14 cellular contexts compared by ENCODE assay signal in genomic region chr5:112907166-112907611, GRCh38. TPM values are rescaled to one million over a fixed set of nuclear protein-coding genes. Genes with fewer than 3 reads are reported as not detected.
DNase-seq lines count a peak whose midpoint lies in the region; ATAC-seq and TF ChIP-seq lines count a peak whose summit lies in the region.
"Had no signal": no experiment of that assay in that cellular context is flagged by ENCODE, and none has a peak within 500 bp of the region (broad histone marks: within the 10 kb centered on the region; RNA-seq: fewer than 3 reads in every experiment).

No MANE protein-coding gene starts in this region.

- peak overlapping the region; percentile 44 for H3K27ac ChIP-seq in neutrophil
- H3K27ac ChIP-seq: coronary artery had no signal

- WGBS in lower leg skin, 2 donors: 50 to 56% methylated on average over 4 of the region's 4 CpGs

- no peak for TF ChIP-seq CTCF in neutrophil (IDR thresholded peaks at IDR 0.05)
- TF ChIP-seq CTCF in lower leg skin (IDR thresholded peaks at IDR 0.05): no peak

- no peak overlapping the region for H3K4me3 Mint-ChIP-seq in central memory CD8-positive, alpha-beta T cell
- H3K4me3 Mint-ChIP-seq: activated naive CD4-positive, alpha-beta T cell treated with anti-CD3 and anti-CD28 coated beads, Interleukin-2, amount 10 ng/mL, durations not matched to agents 7 days and 5 days had no signal

- H3K36me3 Mint-ChIP-seq in central memory CD8-positive, alpha-beta T cell (ENCODE audit: insufficient read depth): peaks cover 33% of the 10 kb centered on the region

- H3K9me3 ChIP-seq in neutrophil: no peaks in the 10 kb centered on the region

- H3K4me3 ChIP-seq in neutrophil (ENCODE audit: low read depth in 1 of 2, low read length in 1 of 2) (no peak overlapping the region), lower leg skin (ENCODE audit: low read depth, poor library complexity, severe bottlenecking) (no peak overlapping the region)
- H3K4me3 ChIP-seq: coronary artery had no signal

- intact Hi-C loops in lower leg skin (cut with DNase I; ENCODE audit: low total_unique reads): no loop called here

- H3K27me3 ChIP-seq in neutrophil: no peaks in the 10 kb centered on the region

- no peak for TF ChIP-seq POLR2A in lower leg skin (IDR thresholded peaks at IDR 0.05)

- peaks cover 42% of the 10 kb centered on the region for H3K36me3 ChIP-seq in neutrophil

- peaks cover 4 to 9% of the 10 kb centered on the region in 2 experiments for H3K4me1 ChIP-seq in neutrophil (ENCODE audit: control insufficient read depth in 1 of 2, insufficient read depth in 1 of 2, low read depth in 1 of 2, low read length in 1 of 2)

- no peak for DNase-seq in central memory CD8-positive, alpha-beta T cell (ENCODE audit: low spot score in 2 of 2)
- DNase-seq in lower leg skin (ENCODE audit: low spot score in 2 of 2): no peak
- DNase-seq in NCI-H128 (lab: John Stamatoyannopoulos, UW; ENCODE audit: unreplicated experiment): no peak
- no peak for DNase-seq in germinal center (ENCODE audit: low spot score)
- DNase-seq: activated CD4-positive, alpha-beta T cell treated with anti-CD3 and anti-CD28 coated beads, Interleukin-2, amount 50 U/mL, for 1 hour; activated naive CD4-positive, alpha-beta T cell treated with anti-CD3 and anti-CD28 coated beads, Interleukin-2, amount 10 ng/mL, durations not matched to agents 7 days and 5 days; NCI-H1436; NCI-H82 had no signal

- peak; percentile 50 for ATAC-seq in GM18858 (IDR thresholded peaks at IDR 0.05; ENCODE audit: unreplicated experiment)
- ATAC-seq in HG02678 (IDR thresholded peaks at IDR 0.05; ENCODE audit: unreplicated experiment): peak; percentile 34
- ATAC-seq in central memory CD8-positive, alpha-beta T cell (replicated peaks; ENCODE audit: extremely low read depth, poor library complexity, severe bottlenecking): no peak
- no peak for ATAC-seq in GM19455 (IDR thresholded peaks at IDR 0.05; ENCODE audit: unreplicated experiment)
- ATAC-seq: SK-N-SH treated with all-trans-retinoic acid at 6 μM for 48 hours had no signal

- H3K9me3 Mint-ChIP-seq in central memory CD8-positive, alpha-beta T cell: no peaks in the 10 kb centered on the region
- H3K9me3 Mint-ChIP-seq: activated naive CD4-positive, alpha-beta T cell treated with anti-CD3 and anti-CD28 coated beads, Interleukin-2, amount 10 ng/mL, durations not matched to agents 7 days and 5 days had no signal

- H3K4me1 Mint-ChIP-seq in central memory CD8-positive, alpha-beta T cell: peaks cover 53% of the 10 kb centered on the region

- no peaks in the 10 kb centered on the region for H3K27me3 Mint-ChIP-seq in central memory CD8-positive, alpha-beta T cell
- H3K27me3 Mint-ChIP-seq: activated naive CD4-positive, alpha-beta T cell treated with anti-CD3 and anti-CD28 coated beads, Interleukin-2, amount 10 ng/mL, durations not matched to agents 7 days and 5 days had no signal

- peak overlapping the region; percentile 51 for H3K27ac Mint-ChIP-seq in central memory CD8-positive, alpha-beta T cell (ENCODE audit: low read depth)
- H3K27ac Mint-ChIP-seq: activated naive CD4-positive, alpha-beta T cell treated with anti-CD3 and anti-CD28 coated beads, Interleukin-2, amount 10 ng/mL, durations not matched to agents 7 days and 5 days had no signal

RNA-seq across cellular contexts. Expression of gene REEP5, which starts 14.8 kb away (rescaled TPM):
- total RNA-seq in lower leg skin: 10 to 100 TPM; 50.7 to 85.5 (median 74.4) TPM

RNA-seq across cellular contexts. Expression of gene SRP19, which starts 46.1 kb away (rescaled TPM):
- 10 to 100 TPM; 31.1 to 63.7 (median 43.9) TPM for total RNA-seq in lower leg skin

Comparison
In these comparisons a context has a peak if more than half of its experiments do, and no peak if none do; other contexts are left out.
1. ATAC-seq: peak in GM18858 (single experiment) and HG02678 (single experiment); none in central memory CD8-positive, alpha-beta T cell (single experiment) and GM19455 (single experiment).